ENCODE assay signal across 1 cellular context in the genomic region with DNA sequence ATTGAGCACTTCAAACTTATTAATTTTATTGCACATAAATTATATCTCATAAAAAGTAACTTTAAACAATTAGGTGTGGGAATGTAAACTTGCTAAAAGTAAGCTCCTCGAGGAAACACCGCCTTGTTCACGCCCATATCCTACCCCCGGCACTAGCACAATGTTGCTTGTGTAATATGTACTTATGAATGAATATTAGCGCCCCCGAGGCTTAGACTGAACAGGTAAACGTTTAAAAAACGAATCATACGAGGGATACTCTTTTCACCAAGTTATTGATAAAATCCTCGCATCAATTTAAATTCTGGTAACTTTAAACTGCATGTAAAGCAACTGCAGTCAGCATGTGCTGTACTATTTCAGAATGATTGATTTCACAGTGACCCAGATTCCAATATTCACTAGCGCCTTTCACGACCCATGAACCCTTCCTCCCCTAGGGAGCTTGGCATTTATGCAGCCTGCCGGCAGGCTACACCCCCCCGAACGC.
TF ChIP-seq lines count a peak whose summit lies in the region.

No MANE protein-coding gene starts in this region.

TF ChIP-seq in HepG2, 621 proteins besides CTCF, POLR2A, EP300 and RAD21 (continued from another document):
- 0 out of 2 replicates have a peak, but pooled peaks have one; percentile 58 for TF ChIP-seq SIN3A (IDR thresholded peaks at IDR 0.05; ENCODE audit: borderline replicate concordance, low read depth, low read length)
- TF ChIP-seq ZNF224 (CRISPR knock-in tag; IDR thresholded peaks at IDR 0.05), result no peak
- TF ChIP-seq PHF20 (CRISPR knock-in tag; IDR thresholded peaks at IDR 0.05), result no peak
- TF ChIP-seq NFATC3 (CRISPR knock-in tag; IDR thresholded peaks at IDR 0.05), result no peak
- TF ChIP-seq, protein P1, sequence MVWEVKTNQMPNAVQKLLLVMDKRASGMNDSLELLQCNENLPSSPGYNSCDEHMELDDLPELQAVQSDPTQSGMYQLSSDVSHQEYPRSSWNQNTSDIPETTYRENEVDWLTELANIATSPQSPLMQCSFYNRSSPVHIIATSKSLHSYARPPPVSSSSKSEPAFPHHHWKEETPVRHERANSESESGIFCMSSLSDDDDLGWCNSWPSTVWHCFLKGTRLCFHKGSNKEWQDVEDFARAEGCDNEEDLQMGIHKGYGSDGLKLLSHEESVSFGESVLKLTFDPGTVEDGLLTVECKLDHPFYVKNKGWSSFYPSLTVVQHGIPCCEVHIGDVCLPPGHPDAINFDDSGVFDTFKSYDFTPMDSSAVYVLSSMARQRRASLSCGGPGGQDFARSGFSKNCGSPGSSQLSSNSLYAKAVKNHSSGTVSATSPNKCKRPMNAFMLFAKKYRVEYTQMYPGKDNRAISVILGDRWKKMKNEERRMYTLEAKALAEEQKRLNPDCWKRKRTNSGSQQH (CRISPR knock-in tag; IDR thresholded peaks at IDR 0.05; ENCODE audit: low read depth), result peak; percentile 18; the same call in 1 of the 2 replicates
- no peak for TF ChIP-seq MZF1 (CRISPR knock-in tag; IDR thresholded peaks at IDR 0.05; ENCODE audit: borderline replicate concordance)
- TF ChIP-seq ZNF672 (CRISPR knock-in tag; IDR thresholded peaks at IDR 0.05), result no peak
- TF ChIP-seq SMC3 (IDR thresholded peaks at IDR 0.05; ENCODE audit: low read length), result no peak; the same call in 1 of the 2 replicates
- peak; percentile 17; the same call in 1 of the 2 replicates for TF ChIP-seq CREM (IDR thresholded peaks at IDR 0.05)
- no peak for TF ChIP-seq CREM (CRISPR knock-in tag; IDR thresholded peaks at IDR 0.05)
- TF ChIP-seq ZNF713 (CRISPR knock-in tag; IDR thresholded peaks at IDR 0.05), result no peak
- TF ChIP-seq, protein P2, sequence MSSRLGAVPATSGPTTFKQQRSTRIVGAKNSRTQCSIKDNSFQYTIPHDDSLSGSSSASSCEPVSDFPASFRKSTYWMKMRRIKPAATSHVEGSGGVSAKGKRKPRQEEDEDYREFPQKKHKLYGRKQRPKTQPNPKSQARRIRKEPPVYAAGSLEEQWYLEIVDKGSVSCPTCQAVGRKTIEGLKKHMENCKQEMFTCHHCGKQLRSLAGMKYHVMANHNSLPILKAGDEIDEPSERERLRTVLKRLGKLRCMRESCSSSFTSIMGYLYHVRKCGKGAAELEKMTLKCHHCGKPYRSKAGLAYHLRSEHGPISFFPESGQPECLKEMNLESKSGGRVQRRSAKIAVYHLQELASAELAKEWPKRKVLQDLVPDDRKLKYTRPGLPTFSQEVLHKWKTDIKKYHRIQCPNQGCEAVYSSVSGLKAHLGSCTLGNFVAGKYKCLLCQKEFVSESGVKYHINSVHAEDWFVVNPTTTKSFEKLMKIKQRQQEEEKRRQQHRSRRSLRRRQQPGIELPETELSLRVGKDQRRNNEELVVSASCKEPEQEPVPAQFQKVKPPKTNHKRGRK (CRISPR knock-in tag; IDR thresholded peaks at IDR 0.05), result no peak
- TF ChIP-seq, protein P3, sequence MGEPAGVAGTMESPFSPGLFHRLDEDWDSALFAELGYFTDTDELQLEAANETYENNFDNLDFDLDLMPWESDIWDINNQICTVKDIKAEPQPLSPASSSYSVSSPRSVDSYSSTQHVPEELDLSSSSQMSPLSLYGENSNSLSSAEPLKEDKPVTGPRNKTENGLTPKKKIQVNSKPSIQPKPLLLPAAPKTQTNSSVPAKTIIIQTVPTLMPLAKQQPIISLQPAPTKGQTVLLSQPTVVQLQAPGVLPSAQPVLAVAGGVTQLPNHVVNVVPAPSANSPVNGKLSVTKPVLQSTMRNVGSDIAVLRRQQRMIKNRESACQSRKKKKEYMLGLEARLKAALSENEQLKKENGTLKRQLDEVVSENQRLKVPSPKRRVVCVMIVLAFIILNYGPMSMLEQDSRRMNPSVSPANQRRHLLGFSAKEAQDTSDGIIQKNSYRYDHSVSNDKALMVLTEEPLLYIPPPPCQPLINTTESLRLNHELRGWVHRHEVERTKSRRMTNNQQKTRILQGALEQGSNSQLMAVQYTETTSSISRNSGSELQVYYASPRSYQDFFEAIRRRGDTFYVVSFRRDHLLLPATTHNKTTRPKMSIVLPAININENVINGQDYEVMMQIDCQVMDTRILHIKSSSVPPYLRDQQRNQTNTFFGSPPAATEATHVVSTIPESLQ (CRISPR knock-in tag; conservative IDR thresholded peaks at IDR 0.05), result no peak
- TF ChIP-seq KDM5A (IDR thresholded peaks at IDR 0.05; ENCODE audit: borderline replicate concordance, low read length), result peak; percentile 23; the same call in 1 of the 2 replicates
- peak; percentile 51; the same call in 1 of the 2 replicates for TF ChIP-seq ZC3H4 (CRISPR knock-in tag; IDR thresholded peaks at IDR 0.05; ENCODE audit: borderline replicate concordance)
- TF ChIP-seq ZFY (CRISPR knock-in tag; IDR thresholded peaks at IDR 0.05), result no peak
- no peak; the same call in 1 of the 2 replicates for TF ChIP-seq CSRNP1 (CRISPR knock-in tag; IDR thresholded peaks at IDR 0.05)
- no peak for TF ChIP-seq SCMH1 (CRISPR knock-in tag; IDR thresholded peaks at IDR 0.05; ENCODE audit: borderline replicate concordance)
- no peak for TF ChIP-seq DMAP1 (CRISPR knock-in tag; IDR thresholded peaks at IDR 0.05)
- TF ChIP-seq, protein P4, sequence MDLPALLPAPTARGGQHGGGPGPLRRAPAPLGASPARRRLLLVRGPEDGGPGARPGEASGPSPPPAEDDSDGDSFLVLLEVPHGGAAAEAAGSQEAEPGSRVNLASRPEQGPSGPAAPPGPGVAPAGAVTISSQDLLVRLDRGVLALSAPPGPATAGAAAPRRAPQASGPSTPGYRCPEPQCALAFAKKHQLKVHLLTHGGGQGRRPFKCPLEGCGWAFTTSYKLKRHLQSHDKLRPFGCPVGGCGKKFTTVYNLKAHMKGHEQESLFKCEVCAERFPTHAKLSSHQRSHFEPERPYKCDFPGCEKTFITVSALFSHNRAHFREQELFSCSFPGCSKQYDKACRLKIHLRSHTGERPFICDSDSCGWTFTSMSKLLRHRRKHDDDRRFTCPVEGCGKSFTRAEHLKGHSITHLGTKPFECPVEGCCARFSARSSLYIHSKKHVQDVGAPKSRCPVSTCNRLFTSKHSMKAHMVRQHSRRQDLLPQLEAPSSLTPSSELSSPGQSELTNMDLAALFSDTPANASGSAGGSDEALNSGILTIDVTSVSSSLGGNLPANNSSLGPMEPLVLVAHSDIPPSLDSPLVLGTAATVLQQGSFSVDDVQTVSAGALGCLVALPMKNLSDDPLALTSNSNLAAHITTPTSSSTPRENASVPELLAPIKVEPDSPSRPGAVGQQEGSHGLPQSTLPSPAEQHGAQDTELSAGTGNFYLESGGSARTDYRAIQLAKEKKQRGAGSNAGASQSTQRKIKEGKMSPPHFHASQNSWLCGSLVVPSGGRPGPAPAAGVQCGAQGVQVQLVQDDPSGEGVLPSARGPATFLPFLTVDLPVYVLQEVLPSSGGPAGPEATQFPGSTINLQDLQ (CRISPR knock-in tag; IDR thresholded peaks at IDR 0.05), result no peak
- no peak for TF ChIP-seq GPN1 (CRISPR knock-in tag; IDR thresholded peaks at IDR 0.05; ENCODE audit: borderline replicate concordance)
- TF ChIP-seq TEAD3 (CRISPR knock-in tag; optimal IDR thresholded peaks at IDR 0.05; ENCODE audit: borderline replicate concordance), result peak; percentile 17
- no peak for TF ChIP-seq ARNT (IDR thresholded peaks at IDR 0.05)
- TF ChIP-seq MAFF (IDR thresholded peaks at IDR 0.05; ENCODE audit: low read depth, low read length), result no peak
- TF ChIP-seq, protein P5, sequence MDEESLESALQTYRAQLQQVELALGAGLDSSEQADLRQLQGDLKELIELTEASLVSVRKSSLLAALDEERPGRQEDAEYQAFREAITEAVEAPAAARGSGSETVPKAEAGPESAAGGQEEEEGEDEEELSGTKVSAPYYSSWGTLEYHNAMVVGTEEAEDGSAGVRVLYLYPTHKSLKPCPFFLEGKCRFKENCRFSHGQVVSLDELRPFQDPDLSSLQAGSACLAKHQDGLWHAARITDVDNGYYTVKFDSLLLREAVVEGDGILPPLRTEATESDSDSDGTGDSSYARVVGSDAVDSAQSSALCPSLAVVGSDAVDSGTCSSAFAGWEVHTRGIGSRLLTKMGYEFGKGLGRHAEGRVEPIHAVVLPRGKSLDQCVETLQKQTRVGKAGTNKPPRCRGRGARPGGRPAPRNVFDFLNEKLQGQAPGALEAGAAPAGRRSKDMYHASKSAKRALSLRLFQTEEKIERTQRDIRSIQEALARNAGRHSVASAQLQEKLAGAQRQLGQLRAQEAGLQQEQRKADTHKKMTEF (CRISPR knock-in tag; IDR thresholded peaks at IDR 0.05), result no peak
- TF ChIP-seq THAP8 (CRISPR knock-in tag; IDR thresholded peaks at IDR 0.05; ENCODE audit: borderline replicate concordance), result no peak
- TF ChIP-seq DPF2 (CRISPR knock-in tag; IDR thresholded peaks at IDR 0.05; ENCODE audit: borderline replicate concordance, low read depth), result no peak
- no peak for TF ChIP-seq CBX5 (CRISPR knock-in tag; IDR thresholded peaks at IDR 0.05; ENCODE audit: borderline replicate concordance)
- TF ChIP-seq DNMT1 (CRISPR knock-in tag; IDR thresholded peaks at IDR 0.05), result no peak; the same call in 1 of the 2 replicates
- no peak for TF ChIP-seq ZBTB49 (CRISPR knock-in tag; IDR thresholded peaks at IDR 0.05; ENCODE audit: borderline replicate concordance)
- no peak for TF ChIP-seq ZNF230 (CRISPR knock-in tag; IDR thresholded peaks at IDR 0.05)
